ENCODE assay signal across 8 cellular contexts in genomic region chr2:73085691-73086090, GRCh38. TPM values are rescaled to one million over a fixed set of nuclear protein-coding genes. Genes with fewer than 3 reads are reported as not detected.
DNase-seq lines count a peak whose midpoint lies in the region; ATAC-seq lines count a peak whose summit lies in the region.

No MANE protein-coding gene starts in this region.

- no peak overlapping the region for H2BK120ac ChIP-seq in mesenchymal stem cell (ENCODE audit: low read depth, low read length)

- H2AFZ ChIP-seq in mesenchymal stem cell (ENCODE audit: low read depth, low read length): no peak overlapping the region

- peak; percentile 4 for DNase-seq in NCI-H748 treated with DMSO at 0.1 percent for 48 hours (lab: John Stamatoyannopoulos, UW)
- peak; percentile 84 for DNase-seq in activated CD4-positive, alpha-beta memory T cell treated with anti-CD3 and anti-CD28 coated beads, Interleukin-2, amount 10 ng/mL, durations not matched to agents 7 days and 5 days
- peak; percentile 75 for DNase-seq in effector CD4-positive, alpha-beta T cell
- peak; percentile 79 for DNase-seq in mesenchymal stem cell
- peak; percentile 52 to 68 for DNase-seq in stimulated activated CD8-positive, alpha-beta memory T cell treated with anti-CD3 and anti-CD28 coated beads, Interleukin-15, amount 100 ng/mL, for 4 hours (ENCODE audit: low read depth in 2 of 2)

- no peak overlapping the region for H3K4me3 Mint-ChIP-seq in activated CD4-positive, alpha-beta memory T cell treated with anti-CD3 and anti-CD28 coated beads, Interleukin-2, amount 10 ng/mL, durations not matched to agents 7 days and 5 days

- H3K27ac Mint-ChIP-seq in activated CD4-positive, alpha-beta memory T cell treated with anti-CD3 and anti-CD28 coated beads, Interleukin-2, amount 10 ng/mL, durations not matched to agents 7 days and 5 days: no peak overlapping the region

- no peak overlapping the region for H4K91ac ChIP-seq in mesenchymal stem cell (ENCODE audit: low read length)

- no peak overlapping the region for H3K23ac ChIP-seq in mesenchymal stem cell (ENCODE audit: low read length in 2 of 2)

- peaks cover 99% of the 10 kb centered on the region for H4K20me1 ChIP-seq in BLaER1

- no peak overlapping the region for H2BK5ac ChIP-seq in mesenchymal stem cell (ENCODE audit: low read depth, low read length, poor library complexity, severe bottlenecking)

- peak overlapping the region; percentile 71 for H4K8ac ChIP-seq in mesenchymal stem cell (ENCODE audit: low read length)

- H3K4me1 ChIP-seq in BLaER1: peaks cover 60% of the 10 kb centered on the region
- peaks cover 81% of the 10 kb centered on the region for H3K4me1 ChIP-seq in mesenchymal stem cell (ENCODE audit: control insufficient read depth, insufficient read depth, low read depth, low read length)

- WGBS in mesenchymal stem cell: 18% methylated on average over 6 of the region's 6 CpGs

- H3K27ac ChIP-seq in BLaER1 (0 out of 2 replicates have a peak overlapping the region, but pooled peaks have one; percentile 44), mesenchymal stem cell (ENCODE audit: low read length, poor library complexity, severe bottlenecking) (peak overlapping the region; percentile 82)

- H3K9ac ChIP-seq in BLaER1 (peak overlapping the region; percentile 11; the same call in 1 of the 2 replicates), mesenchymal stem cell (ENCODE audit: low read length) (peak overlapping the region; percentile 46)

- H3K4me3 ChIP-seq in BLaER1 (no peak overlapping the region), mesenchymal stem cell (ENCODE audit: insufficient read depth in 1 of 2, low read depth in 1 of 2, low read length in 2 of 2) (no peak overlapping the region)

- peak overlapping the region in 1 of 2 experiments; percentile 53 for H3K14ac ChIP-seq in mesenchymal stem cell (ENCODE audit: low read length in 2 of 2)

- H3K4ac ChIP-seq in mesenchymal stem cell (ENCODE audit: low read depth in 1 of 2, low read length in 2 of 2): no peak overlapping the region

- CTCF ChIA-PET in activated CD4-positive, alpha-beta memory T cell treated with anti-CD3 and anti-CD28 coated beads, Interleukin-2, amount 10 ng/mL, durations not matched to agents 7 days and 5 days (lab: Charles Lee): interaction anchor here (0.6 to 6.4 kb wide), 13 partner anchors 10 to 127 kb away, joined by 3 to 41 read pairs (median 4); partner anchors contain the start of gene RAB11FIP5

- no peaks in the 10 kb centered on the region for H3K9me3 Mint-ChIP-seq in activated CD4-positive, alpha-beta memory T cell treated with anti-CD3 and anti-CD28 coated beads, Interleukin-2, amount 10 ng/mL, durations not matched to agents 7 days and 5 days

- H3K18ac ChIP-seq in mesenchymal stem cell (ENCODE audit: low read depth in 1 of 2, low read length in 2 of 2): peak overlapping the region in 1 of 2 experiments; percentile 26

- POLR2A ChIA-PET in activated CD4-positive, alpha-beta memory T cell treated with anti-CD3 and anti-CD28 coated beads, Interleukin-2, amount 10 ng/mL, durations not matched to agents 7 days and 5 days (lab: Charles Lee): interaction anchor here (1.0 to 1.5 kb wide), 3 partner anchors 25 to 92 kb away, joined by 3 to 4 read pairs (median 3); no protein-coding TSS in a partner anchor

- H2BK15ac ChIP-seq in mesenchymal stem cell (ENCODE audit: low read depth, poor library complexity, severe bottlenecking): no peak overlapping the region

- no peaks in the 10 kb centered on the region for H3K36me3 Mint-ChIP-seq in activated CD4-positive, alpha-beta memory T cell treated with anti-CD3 and anti-CD28 coated beads, Interleukin-2, amount 10 ng/mL, durations not matched to agents 7 days and 5 days (ENCODE audit: low read depth)

- no peaks in the 10 kb centered on the region for H3K27me3 ChIP-seq in BLaER1
- H3K27me3 ChIP-seq in mesenchymal stem cell (ENCODE audit: control insufficient read depth in 1 of 2, insufficient read depth in 1 of 2, low read length in 2 of 2): no peaks in the 10 kb centered on the region

- H2BK12ac ChIP-seq in mesenchymal stem cell (ENCODE audit: low read length in 2 of 2): peak overlapping the region in 1 of 2 experiments; percentile 43

- H3K4me1 Mint-ChIP-seq in activated CD4-positive, alpha-beta memory T cell treated with anti-CD3 and anti-CD28 coated beads, Interleukin-2, amount 10 ng/mL, durations not matched to agents 7 days and 5 days: peaks cover 4% of the 10 kb centered on the region

- no peaks in the 10 kb centered on the region for H3K9me3 ChIP-seq in BLaER1
- H3K9me3 ChIP-seq in mesenchymal stem cell (ENCODE audit: control insufficient read depth, low read length): no peaks in the 10 kb centered on the region

- H3K27me3 Mint-ChIP-seq in activated CD4-positive, alpha-beta memory T cell treated with anti-CD3 and anti-CD28 coated beads, Interleukin-2, amount 10 ng/mL, durations not matched to agents 7 days and 5 days: no peaks in the 10 kb centered on the region

- peak overlapping the region; percentile 72 for H3K4me2 ChIP-seq in BLaER1
- H3K4me2 ChIP-seq in mesenchymal stem cell (ENCODE audit: low read length, poor library complexity, severe bottlenecking): peak overlapping the region; percentile 21

- H2AK5ac ChIP-seq in mesenchymal stem cell (ENCODE audit: low read length, severe bottlenecking): no peak overlapping the region

- ATAC-seq in GM19035 (IDR thresholded peaks at IDR 0.05; ENCODE audit: unreplicated experiment): peak; percentile 96
- peak; percentile 77 for ATAC-seq in HG03196 (IDR thresholded peaks at IDR 0.05; ENCODE audit: unreplicated experiment)

- H3K36me3 ChIP-seq in BLaER1: peaks cover 63% of the 10 kb centered on the region
- peaks cover 48 to 62% of the 10 kb centered on the region in 2 experiments for H3K36me3 ChIP-seq in mesenchymal stem cell (ENCODE audit: control insufficient read depth in 1 of 2, insufficient read depth in 2 of 2, low read depth in 1 of 2, low read length in 2 of 2)

- H3K79me1 ChIP-seq in mesenchymal stem cell (replicated peaks; ENCODE audit: low read length, poor library complexity, severe bottlenecking): peaks cover 24% of the 10 kb centered on the region

RNA-seq across cellular contexts. Expression of gene SFXN5, which starts 14.2 kb away (rescaled TPM):
- 1 to 10 TPM; 4.3 to 6.1 TPM for total RNA-seq in activated CD4-positive, alpha-beta memory T cell treated with anti-CD3 and anti-CD28 coated beads, Interleukin-2, amount 10 ng/mL, durations not matched to agents 7 days and 5 days
- 9.9 TPM for polyA plus RNA-seq in mesenchymal stem cell (2013, experiment 1 of 2)
- polyA plus RNA-seq in mesenchymal stem cell (2013, experiment 2 of 2): 9.8 TPM

RNA-seq across cellular contexts. Expression of gene RAB11FIP5, which starts 27.1 kb away (rescaled TPM):
- 10 to 100 TPM; 22.6 to 24.0 TPM for total RNA-seq in activated CD4-positive, alpha-beta memory T cell treated with anti-CD3 and anti-CD28 coated beads, Interleukin-2, amount 10 ng/mL, durations not matched to agents 7 days and 5 days
- polyA plus RNA-seq in mesenchymal stem cell (2013, experiment 1 of 2): 19.7 TPM
- 18.7 TPM for polyA plus RNA-seq in mesenchymal stem cell (2013, experiment 2 of 2)

Comparison
In these comparisons a context has a peak if more than half of its experiments do, and no peak if none do; other contexts are left out.
1. DNase-seq: peak in every context shown above with its lines; median percentile 84 in activated CD4-positive, alpha-beta memory T cell treated with anti-CD3 and anti-CD28 coated beads, Interleukin-2, amount 10 ng/mL, durations not matched to agents 7 days and 5 days; 79 in mesenchymal stem cell; 75 in effector CD4-positive, alpha-beta T cell; 60 in stimulated activated CD8-positive, alpha-beta memory T cell treated with anti-CD3 and anti-CD28 coated beads, Interleukin-15, amount 100 ng/mL, for 4 hours; 4 in NCI-H748 treated with DMSO at 0.1 percent for 48 hours.